In the genomic region with DNA sequence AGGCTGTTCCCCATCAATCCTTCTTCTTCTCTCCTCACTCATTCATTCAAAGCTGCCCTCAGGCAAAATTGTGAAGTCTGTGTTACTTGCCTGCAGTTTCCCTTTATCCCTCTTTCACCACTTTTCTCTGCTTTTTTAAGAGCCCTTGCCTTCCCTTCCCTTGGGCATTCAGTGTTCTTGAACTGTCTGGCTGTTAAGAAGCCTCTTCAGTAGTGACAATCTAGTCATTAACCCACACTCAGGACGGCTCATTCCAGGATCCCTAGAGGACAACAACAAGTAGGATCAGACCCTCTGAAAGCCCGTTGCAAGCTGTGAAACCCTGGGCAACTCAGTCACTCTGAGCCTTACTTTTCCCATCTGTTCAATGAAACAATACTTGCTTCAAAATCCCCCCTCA, we compare ENCODE assay signal across 23 cellular contexts.
"Had no signal": no experiment of that assay in that cellular context is flagged by ENCODE, and none has a peak within 500 bp of the region (broad histone marks: within the 10 kb centered on the region; RNA-seq: fewer than 3 reads in every experiment).

No MANE protein-coding gene starts in this region.

- DNase-seq: effector memory CD8-positive, alpha-beta T cell; head of caudate nucleus; hippocampal formation; kidney glomerular epithelial cell; mesendoderm; naive B cell; psoas muscle; retina; right lobe of liver; spleen; stimulated activated CD4-positive, alpha-beta T cell treated with anti-CD3 and anti-CD28 coated beads, Interleukin-15, amount 100 ng/mL, for 24 hours; stimulated activated CD4-positive, alpha-beta T cell treated with anti-CD3 and anti-CD28 coated beads, Interleukin-1b, Interleukin-23, amount 100 ng/mL, for 48 hours; stimulated activated CD4-positive, alpha-beta T cell treated with anti-CD3 and anti-CD28 coated beads, Interleukin-4, amount 100 ng/mL, for 24 hours; tibial artery; upper lobe of right lung had no signal

- H3K9me3 ChIP-seq: esophagus muscularis mucosa, gastroesophageal sphincter, psoas muscle, right lobe of liver, tibial artery, upper lobe of right lung, vagina had no signal

- H3K36me3 ChIP-seq: esophagus muscularis mucosa, gastroesophageal sphincter, right lobe of liver, spleen, tibial artery, upper lobe of right lung, vagina had no signal

- H3K4me1 Mint-ChIP-seq: naive B cell; stimulated activated memory B cell treated with anti-CD40 and anti-IgM and Interleukin-4, amounts not matched to agents 10 μg/mL and 1 μg/mL and 100 μg/mL, for 72 hours had no signal

- H3K4me1 ChIP-seq: psoas muscle, spleen had no signal

- H3K27ac ChIP-seq: epithelial cell of prostate, esophagus muscularis mucosa, gastroesophageal sphincter, psoas muscle, right lobe of liver, spleen, tibial artery, upper lobe of right lung, vagina had no signal

- H3K27me3 Mint-ChIP-seq: dendritic cell treated with granulocyte-macrophage colony-stimulating factor and Interleukin-4, amounts not matched to agents 40 ng/mL and 50 ng/mL, for 4 days; stimulated activated memory B cell treated with anti-CD40 and anti-IgM and Interleukin-4, amounts not matched to agents 10 μg/mL and 1 μg/mL and 100 μg/mL, for 72 hours had no signal

- H3K27me3 ChIP-seq: esophagus muscularis mucosa, gastroesophageal sphincter, right lobe of liver, spleen, tibial artery, upper lobe of right lung, vagina had no signal

- H3K4me3 ChIP-seq: esophagus muscularis mucosa, gastroesophageal sphincter, psoas muscle, right lobe of liver, spleen, tibial artery, upper lobe of right lung, vagina had no signal

- H3K4me3 Mint-ChIP-seq: dendritic cell treated with granulocyte-macrophage colony-stimulating factor and Interleukin-4, amounts not matched to agents 40 ng/mL and 50 ng/mL, for 4 days; effector memory CD8-positive, alpha-beta T cell; nephron; stimulated activated memory B cell treated with anti-CD40 and anti-IgM and Interleukin-4, amounts not matched to agents 10 μg/mL and 1 μg/mL and 100 μg/mL, for 72 hours; stimulated activated naive CD8-positive, alpha-beta T cell treated with anti-CD3 and anti-CD28 coated beads, Interleukin-15, Interleukin-2, amounts not matched to agents 100 ng/mL and 50 ng/mL, for 24 hours had no signal

- H3K27ac Mint-ChIP-seq: dendritic cell treated with granulocyte-macrophage colony-stimulating factor and Interleukin-4, amounts not matched to agents 40 ng/mL and 50 ng/mL, for 4 days; effector memory CD8-positive, alpha-beta T cell; nephron; stimulated activated memory B cell treated with anti-CD40 and anti-IgM and Interleukin-4, amounts not matched to agents 10 μg/mL and 1 μg/mL and 100 μg/mL, for 72 hours; stimulated activated naive CD8-positive, alpha-beta T cell treated with anti-CD3 and anti-CD28 coated beads, Interleukin-15, Interleukin-2, amounts not matched to agents 100 ng/mL and 50 ng/mL, for 24 hours had no signal

- H3K36me3 Mint-ChIP-seq: naive B cell; stimulated activated memory B cell treated with anti-CD40 and anti-IgM and Interleukin-4, amounts not matched to agents 10 μg/mL and 1 μg/mL and 100 μg/mL, for 72 hours had no signal

- ATAC-seq: effector memory CD8-positive, alpha-beta T cell; gastroesophageal sphincter; psoas muscle; right lobe of liver; stimulated activated memory B cell treated with anti-CD40 and anti-IgM and Interleukin-4, amounts not matched to agents 10 μg/mL and 1 μg/mL and 100 μg/mL, for 72 hours; upper lobe of right lung had no signal
